9 cellular contexts compared by ENCODE assay signal in genomic region chr17:7352559-7352889, GRCh38. TPM values are rescaled to one million over a fixed set of nuclear protein-coding genes. Genes with fewer than 3 reads are reported as not detected.
DNase-seq lines count a peak whose midpoint lies in the region; ATAC-seq, FAIRE-seq and TF ChIP-seq lines count a peak whose summit lies in the region.
"Had no signal": no experiment of that assay in that cellular context is flagged by ENCODE, and none has a peak within 500 bp of the region (broad histone marks: within the 10 kb centered on the region; RNA-seq: fewer than 3 reads in every experiment).

No MANE protein-coding gene starts in this region.

- TF ChIP-seq CTCF in left ventricle myocardium inferior (IDR thresholded peaks at IDR 0.05; ENCODE audit: borderline replicate concordance), result no peak
- TF ChIP-seq CTCF in cardiac fibroblast (IDR thresholded peaks at IDR 0.05; ENCODE audit: low read depth, low read length), result no peak
- TF ChIP-seq CTCF in mesothelial cell of epicardium (IDR thresholded peaks at IDR 0.05; ENCODE audit: unreplicated experiment), result peak; percentile 9

- peak overlapping the region; percentile 99 for H3K27ac ChIP-seq in left ventricle myocardium inferior (replicated peaks)
- H3K27ac ChIP-seq in urinary bladder (ENCODE audit: low read depth), result peak overlapping the region; percentile 91

- ATAC-seq in Right ventricle myocardium superior (ENCODE audit: poor library complexity) (no peak), sciatic nerve (no peak)

- H3K4me1 ChIP-seq in left ventricle myocardium inferior, result peaks cover 72% of the 10 kb centered on the region
- H3K4me1 ChIP-seq in urinary bladder (ENCODE audit: insufficient read depth), result peaks cover 2% of the 10 kb centered on the region

- H3K27me3 Mint-ChIP-seq in mesothelial cell of epicardium (ENCODE audit: low read depth), result no peaks in the 10 kb centered on the region

- TF ChIP-seq POLR2A in H54 (IDR thresholded peaks at IDR 0.05; ENCODE audit: low read depth, low read length), result no peak

- peak overlapping the region; percentile 87 for H3K4me3 ChIP-seq in left ventricle myocardium inferior
- peak overlapping the region; percentile 88 to 94 for H3K4me3 ChIP-seq in cardiac fibroblast (replicated peaks in 1 of 2; ENCODE audit: low read depth in 2 of 2, low read length in 2 of 2)
- peak overlapping the region; percentile 75 for H3K4me3 ChIP-seq in urinary bladder (ENCODE audit: low read depth, low read length)

- no peaks in the 10 kb centered on the region for H3K9me3 Mint-ChIP-seq in mesothelial cell of epicardium

- H3K9me3 ChIP-seq in left ventricle myocardium inferior (replicated peaks), result no peaks in the 10 kb centered on the region

- H3K27ac Mint-ChIP-seq in mesothelial cell of epicardium, result peak overlapping the region; percentile 94

- peak overlapping the region; percentile 82 for H3K4me3 Mint-ChIP-seq in mesothelial cell of epicardium

- 38% methylated on average over 8 of the region's 8 CpGs for WGBS in urinary bladder

- peaks cover 58% of the 10 kb centered on the region for H3K4me1 Mint-ChIP-seq in mesothelial cell of epicardium

- H3K36me3 Mint-ChIP-seq in mesothelial cell of epicardium, result no peaks in the 10 kb centered on the region

- DNase-seq in left ventricle myocardium inferior, result no peak
- no peak for DNase-seq in Right ventricle myocardium superior
- no peak for DNase-seq in cardiac fibroblast (ENCODE audit: low read depth in 2 of 2)
- no peak for DNase-seq in mesothelial cell of epicardium (ENCODE audit: low spot score in 2 of 2, unreplicated experiment in 2 of 2)
- DNase-seq in sciatic nerve (ENCODE audit: low spot score), result no peak
- no peak for DNase-seq in COR-L47 (lab: John Stamatoyannopoulos, UW)
- no peak for DNase-seq in H54 (ENCODE audit: insufficient read length, low spot score)

- H3K27me3 ChIP-seq in left ventricle myocardium inferior (ENCODE audit: low read depth), result no peaks in the 10 kb centered on the region

- intact Hi-C loops in left ventricle myocardium inferior (cut with micrococcal nuclease) (no loop called here), Right ventricle myocardium superior (cut with DNase I) (loop anchor here (10.0 kb wide), 3 partner anchors 82 to 212 kb away; partner anchors contain the start of genes FGF11, SENP3 and TMEM102), sciatic nerve (cut with DNase I) (loop anchor here (10.0 kb wide), 1 partner anchor 212 kb away; the partner anchor contains the start of gene SENP3)

- H3K36me3 ChIP-seq in left ventricle myocardium inferior (no peaks in the 10 kb centered on the region), urinary bladder (ENCODE audit: insufficient read depth) (no peaks in the 10 kb centered on the region)

- FAIRE-seq in H54 (lab: Jason Lieb, UNC), result no peak
- FAIRE-seq: G401.6 had no signal

RNA-seq across cellular contexts. Expression of gene KCTD11, which starts 0.6 kb away (rescaled TPM):
- total RNA-seq in left ventricle myocardium inferior (3.9 TPM), Right ventricle myocardium superior (4.4 TPM), mesothelial cell of epicardium (17.3 to 18.8 TPM (median 17.7 TPM) in 3 replicates), urinary bladder (3.9 TPM), sciatic nerve (64.6 TPM)
- 19.3 TPM for polyA plus RNA-seq in urinary bladder

RNA-seq across cellular contexts. Expression of gene TMEM95, which starts 2.4 kb away (rescaled TPM):
- not detected for total RNA-seq in left ventricle myocardium inferior
- total RNA-seq in Right ventricle myocardium superior, result not detected
- total RNA-seq in mesothelial cell of epicardium, result 0.18 to 0.42 TPM in 2 of 3 replicates, not detected in the other
- total RNA-seq in urinary bladder, result not detected
- polyA plus RNA-seq in urinary bladder, result not detected
- total RNA-seq in sciatic nerve, result not detected

RNA-seq across cellular contexts. Expression of gene ACAP1, which starts 16.2 kb away (rescaled TPM):
- total RNA-seq in left ventricle myocardium inferior, result 13.4 TPM
- total RNA-seq in Right ventricle myocardium superior, result 14.9 TPM
- 8.9 to 10.9 TPM (median 9.1 TPM) in 3 replicates for total RNA-seq in mesothelial cell of epicardium
- total RNA-seq in urinary bladder, result 1.5 TPM
- polyA plus RNA-seq in urinary bladder, result 4.3 TPM
- 38.3 TPM for total RNA-seq in sciatic nerve

RNA-seq across cellular contexts. Expression of gene NEURL4, which starts 23.4 kb away (rescaled TPM):
- 31.9 TPM for total RNA-seq in left ventricle myocardium inferior
- 26.2 TPM for total RNA-seq in Right ventricle myocardium superior
- total RNA-seq in mesothelial cell of epicardium, result 52.8 to 56.7 TPM (median 55.1 TPM) in 3 replicates
- total RNA-seq in urinary bladder, result 20.9 TPM
- 26.0 TPM for polyA plus RNA-seq in urinary bladder
- 37.0 TPM for total RNA-seq in sciatic nerve

RNA-seq across cellular contexts. Expression of gene TNK1, which starts 28.4 kb away (rescaled TPM):
- total RNA-seq in left ventricle myocardium inferior (1.8 TPM), Right ventricle myocardium superior (2.1 TPM), mesothelial cell of epicardium (8.2 to 9.9 TPM (median 9.0 TPM) in 3 replicates), urinary bladder (1.2 TPM), sciatic nerve (6.1 TPM)
- polyA plus RNA-seq in urinary bladder, result 4.8 TPM
